In genomic region chr14:40629551-40630137, GRCh38 we compare ENCODE assay signal across 8 cellular contexts.
DNase-seq lines count a peak whose midpoint lies in the region; ATAC-seq and TF ChIP-seq lines count a peak whose summit lies in the region.
"Not testable (repeated sequence)": the region's sequence is repeated elsewhere in the genome, so short reads cannot be mapped to it uniquely, and the experiment has no call there.

No MANE protein-coding gene starts in this region.

- H2AK5ac ChIP-seq in H9 (ENCODE audit: insufficient read length, low read length), result not testable (repeated sequence)

- H2AFZ ChIP-seq in H9 (ENCODE audit: low read length), result not testable (repeated sequence)
- H2AFZ ChIP-seq in SK-N-SH (ENCODE audit: low read depth) (peak overlapping the region; percentile 85), neuron (ENCODE audit: low read depth, low read length) (peak overlapping the region; percentile 96)

- not testable (repeated sequence) for H3T11ph ChIP-seq in H9 (ENCODE audit: low read length)

- H3K36me3 Mint-ChIP-seq in H9 (ENCODE audit: insufficient read depth in 1 of 3, low read depth in 3 of 3); brain: not testable (repeated sequence)

- H2BK120ac ChIP-seq in H9 (ENCODE audit: low read depth, low read length, poor library complexity, severe bottlenecking), result not testable (repeated sequence)

- H4K5ac ChIP-seq in H9 (ENCODE audit: insufficient read length, low read depth, low read length), result not testable (repeated sequence)

- H3K36me3 ChIP-seq in BE2C; SK-N-SH (replicated peaks in 1 of 2; ENCODE audit: control insufficient read depth in 1 of 2, insufficient read depth in 2 of 2, low read length in 1 of 2); right lobe of liver; neuron (ENCODE audit: insufficient read depth, low read length): not testable (repeated sequence)

- H2BK5ac ChIP-seq in H9 (ENCODE audit: insufficient read length, low read length), result not testable (repeated sequence)

- DNase-seq in BE2C (peak; percentile 67), H9 (peak; percentile 86), NCI-H2196 (lab: John Stamatoyannopoulos, UW; ENCODE audit: unreplicated experiment) (peak; percentile 36), SK-N-SH (peak; percentile 50), right cardiac atrium (peak in 2 of 3 donors; percentile 20 to 44), right lobe of liver (peak in 2 of 3 donors; percentile 16 to 40)

- H3K79me2 ChIP-seq in H9 (ENCODE audit: insufficient read depth, low read length); SK-N-SH (ENCODE audit: insufficient read depth): not testable (repeated sequence)

- peaks cover 0 to 11% of the 10 kb centered on the region in 2 experiments; a peak in 2 of 4 replicates for H3K4me1 Mint-ChIP-seq in H9
- not testable (repeated sequence) for H3K4me1 Mint-ChIP-seq in brain

- H3K23ac ChIP-seq in H9 (ENCODE audit: insufficient read length, low read depth, low read length), result not testable (repeated sequence)

- not testable (repeated sequence) for H3K27ac Mint-ChIP-seq in H9
- H3K27ac Mint-ChIP-seq in brain, result peak overlapping the region in 1 of 5 experiments; percentile 84

- not testable (repeated sequence) for TF ChIP-seq CTCF in BE2C (IDR thresholded peaks at IDR 0.05; ENCODE audit: low read depth, low read length); H9 (conservative IDR thresholded peaks at IDR 0.05); SK-N-SH (IDR thresholded peaks at IDR 0.05); brain (conservative IDR thresholded peaks at IDR 0.05); right lobe of liver (IDR thresholded peaks at IDR 0.05)

- not testable (repeated sequence) for H4K8ac ChIP-seq in H9 (replicated peaks; ENCODE audit: insufficient read length, low read depth, low read length)

- not testable (repeated sequence) for H3K27me3 ChIP-seq in BE2C; H9 (ENCODE audit: insufficient read depth, low read length); SK-N-SH (ENCODE audit: insufficient read depth); right cardiac atrium (ENCODE audit: control insufficient read depth, insufficient read depth); right lobe of liver; neuron (ENCODE audit: insufficient read depth, low read length)

- not testable (repeated sequence) for H3K9me3 Mint-ChIP-seq in H9, brain

- not testable (repeated sequence) for H3K4me1 ChIP-seq in BE2C; H9 (ENCODE audit: insufficient read depth, low read length); SK-N-SH (ENCODE audit: control insufficient read depth in 1 of 2, insufficient read depth in 2 of 2, low read depth in 1 of 2, low read length in 1 of 2); right cardiac atrium (ENCODE audit: control insufficient read depth, insufficient read depth, low read length); right lobe of liver; neuron (ENCODE audit: insufficient read depth, low read length)

- not testable (repeated sequence) for H3K27me3 Mint-ChIP-seq in H9 (ENCODE audit: low read depth); brain

- not testable (repeated sequence) for H3K9ac ChIP-seq in H9 (ENCODE audit: extremely low read depth, insufficient read length, low read length); SK-N-SH

- intact Hi-C loops in right cardiac atrium (cut with DNase I); right lobe of liver (cut with DNase I): not testable (repeated sequence)

- not testable (repeated sequence) for H3K14ac ChIP-seq in H9 (ENCODE audit: insufficient read depth, low read length)

- not testable (repeated sequence) for H2BK15ac ChIP-seq in H9 (ENCODE audit: low read depth, low read length)

- not testable (repeated sequence) for TF ChIP-seq EP300 in SK-N-SH (IDR thresholded peaks at IDR 0.05; ENCODE audit: borderline replicate concordance in 1 of 2, low read depth in 1 of 2, low read length in 1 of 2)

- H2BK20ac ChIP-seq in H9 (ENCODE audit: low read depth, low read length, poor library complexity, severe bottlenecking), result not testable (repeated sequence)

- H3K27ac ChIP-seq in H9 (ENCODE audit: insufficient read length, low read depth, low read length); SK-N-SH (ENCODE audit: low read depth in 2 of 2, low read length in 1 of 2); right cardiac atrium (ENCODE audit: low read length); right lobe of liver: not testable (repeated sequence)

- H4K91ac ChIP-seq in H9 (ENCODE audit: insufficient read length, low read depth, low read length), result not testable (repeated sequence)

- H3K23me2 ChIP-seq in H9 (ENCODE audit: insufficient read length, low read depth, low read length, poor library complexity, severe bottlenecking), result not testable (repeated sequence)

- H3K4me3 ChIP-seq in BE2C (ENCODE audit: low read depth, low read length) (peak overlapping the region; percentile 40), SK-N-SH (ENCODE audit: low read depth in 2 of 2, low read length in 1 of 2) (peak overlapping the region; percentile 41 to 51), neuron (ENCODE audit: low read length) (peak overlapping the region; percentile 89)
- H3K4me3 ChIP-seq in right cardiac atrium (ENCODE audit: low read length); right lobe of liver: not testable (repeated sequence)

- TF ChIP-seq RAD21 in SK-N-SH (IDR thresholded peaks at IDR 0.05; ENCODE audit: low read length), result not testable (repeated sequence)

- H3K4ac ChIP-seq in H9 (ENCODE audit: low read depth, low read length), result not testable (repeated sequence)

- not testable (repeated sequence) for ATAC-seq in right cardiac atrium, right lobe of liver

- not testable (repeated sequence) for H2BK12ac ChIP-seq in H9 (ENCODE audit: insufficient read length, low read depth, low read length)

- TF ChIP-seq POLR2A in right lobe of liver (IDR thresholded peaks at IDR 0.05), result not testable (repeated sequence)

- H3K4me2 ChIP-seq in H9 (ENCODE audit: insufficient read depth, insufficient read length, low read length), result not testable (repeated sequence)
- H3K4me2 ChIP-seq in SK-N-SH, result peak overlapping the region; percentile 67

- peak overlapping the region; percentile 58 for H3K18ac ChIP-seq in H9 (ENCODE audit: insufficient read length, low read depth, low read length)

- POLR2A ChIA-PET in SK-N-SH (lab: Yijun Ruan, JAX), result not testable (repeated sequence)

- H3F3A ChIP-seq in SK-N-SH (replicated peaks; ENCODE audit: insufficient read depth), result not testable (repeated sequence)

- H3K9me2 ChIP-seq in SK-N-SH, result not testable (repeated sequence)

- CTCF ChIA-PET in SK-N-SH (lab: Yijun Ruan, JAX), result not testable (repeated sequence)

- no CpG with 5 or more reads among the region's 44 CpGs for WGBS in H9 (ENCODE audit: extremely low coverage, insufficient read length, low lambda C conversion rate)
- WGBS in SK-N-SH (ENCODE audit: low lambda C conversion rate), result no CpG with 5 or more reads among the region's 44 CpGs
- 93% methylated on average over 34 of the region's 44 CpGs for WGBS in right cardiac atrium
- 97% methylated on average over 13 of the region's 44 CpGs for WGBS in right lobe of liver (ENCODE audit: insufficient coverage, low coverage, low lambda C conversion rate, missing lambda C conversion rate)

- H4K20me1 ChIP-seq in H9 (ENCODE audit: control insufficient read depth, insufficient read depth, insufficient read length); SK-N-SH (ENCODE audit: insufficient read depth): not testable (repeated sequence)

- H3K56ac ChIP-seq in H9 (ENCODE audit: insufficient read length, low read depth, low read length), result not testable (repeated sequence)

- not testable (repeated sequence) for H3K79me1 ChIP-seq in H9 (ENCODE audit: insufficient read depth, low read depth, low read length, poor library complexity, severe bottlenecking)

- peak overlapping the region in 1 of 2 experiments; percentile 66; a peak in 2 of 5 replicates for H3K4me3 Mint-ChIP-seq in H9
- H3K4me3 Mint-ChIP-seq in brain, result peak overlapping the region in 4 of 5 experiments; percentile 44 to 73 (median 70)

- not testable (repeated sequence) for H3K9me3 ChIP-seq in BE2C; H9 (ENCODE audit: control insufficient read depth, low read depth, low read length); SK-N-SH; right cardiac atrium (ENCODE audit: control insufficient read depth, low read length); right lobe of liver; neuron (ENCODE audit: low read length)

Comparison
In these comparisons a context has a peak if more than half of its experiments do, and no peak if none do; other contexts are left out.
1. DNase-seq: peak in every context shown above with its lines; median percentile 86 in H9; 67 in BE2C; 50 in SK-N-SH; 36 in NCI-H2196; 32 in right cardiac atrium; 28 in right lobe of liver.